26 cellular contexts compared by ENCODE assay signal in genomic region chr4:147349199-147349598, GRCh38.
DNase-seq lines count a peak whose midpoint lies in the region; ATAC-seq and TF ChIP-seq lines count a peak whose summit lies in the region.
"Had no signal": no experiment of that assay in that cellular context is flagged by ENCODE, and none has a peak within 500 bp of the region (broad histone marks: within the 10 kb centered on the region; RNA-seq: fewer than 3 reads in every experiment).

No MANE protein-coding gene starts in this region.

- H3K4me3 ChIP-seq in gastroesophageal sphincter (no peak overlapping the region), neuronal stem cell (ENCODE audit: low read length in 2 of 2) (no peak overlapping the region), SJCRH30 (no peak overlapping the region)
- H3K4me3 ChIP-seq: BLaER1, GM12878 had no signal

- H3K4me1 Mint-ChIP-seq in nephron = peaks cover 18% of the 10 kb centered on the region
- peaks cover 9% of the 10 kb centered on the region for H3K4me1 Mint-ChIP-seq in type B pancreatic cell (ENCODE audit: unreplicated experiment)
- H3K4me1 Mint-ChIP-seq: CD14-positive monocyte; CD4-positive, alpha-beta memory T cell; CD4-positive, CD25-positive, alpha-beta regulatory T cell; CD8-positive, alpha-beta memory T cell had no signal

- ATAC-seq in gastroesophageal sphincter (no peak), GM21528 (IDR thresholded peaks at IDR 0.05; ENCODE audit: low FRiP score, unreplicated experiment) (no peak)
- ATAC-seq: GM12878 had no signal

- no peaks in the 10 kb centered on the region for H3K27me3 ChIP-seq in gastroesophageal sphincter
- no peaks in the 10 kb centered on the region for H3K27me3 ChIP-seq in neuronal stem cell (ENCODE audit: control insufficient read depth in 3 of 3, insufficient read depth in 3 of 3, low read depth in 1 of 3, low read length in 3 of 3)
- no peaks in the 10 kb centered on the region for H3K27me3 ChIP-seq in SJCRH30
- H3K27me3 ChIP-seq: BE2C, BLaER1 had no signal

- DNase-seq in amniotic epithelial cell (ENCODE audit: low read depth) = peak; percentile 8
- DNase-seq in left kidney (ENCODE audit: low read depth, low spot score) = peak; percentile 35
- DNase-seq in type B pancreatic cell (ENCODE audit: extremely low spot score, unreplicated experiment) = no peak
- no peak for DNase-seq in neuronal stem cell (ENCODE audit: low spot score)
- DNase-seq in SJCRH30 = no peak
- DNase-seq: 8988T; ACHN; BE2C; C1 segment of cervical spinal cord; CD4-positive, alpha-beta memory T cell; CD4-positive, CD25-positive, alpha-beta regulatory T cell; CD8-positive, alpha-beta memory T cell; COR-L47; DMS 273 treated with DMSO at 0.1 percent for 48 hours; DMS153; DMS53; DMS79; DND-41; EL; GDM1 had no signal

- WGBS in gastroesophageal sphincter (ENCODE audit: low coverage in 1 of 2), 2 donors = 40% methylated on average over 2 of the region's 3 CpGs; no CpG with 5 or more reads in 1 of the 2 donors
- no CpG with 5 or more reads among the region's 3 CpGs for WGBS in neuronal stem cell (ENCODE audit: extremely low coverage in 2 of 2, insufficient read length in 2 of 2, insufficient replicate concordance in 1 of 2), 2 donors

- H3K79me1 ChIP-seq in neuronal stem cell (ENCODE audit: low read depth, low read length) = no peaks in the 10 kb centered on the region

- H2BK12ac ChIP-seq in neuronal stem cell (ENCODE audit: low read length) = no peak overlapping the region

- TF ChIP-seq EP300 in gastroesophageal sphincter (IDR thresholded peaks at IDR 0.05) = no peak

- H3K4me2 ChIP-seq in neuronal stem cell (ENCODE audit: insufficient read depth, low read length, poor library complexity, severe bottlenecking) = no peak overlapping the region
- H3K4me2 ChIP-seq: BLaER1 had no signal

- H3K36me3 Mint-ChIP-seq in nephron (ENCODE audit: low read depth) (no peaks in the 10 kb centered on the region), type B pancreatic cell (no peaks in the 10 kb centered on the region)
- H3K36me3 Mint-ChIP-seq: CD14-positive monocyte; CD4-positive, alpha-beta memory T cell; CD4-positive, CD25-positive, alpha-beta regulatory T cell; CD8-positive, alpha-beta memory T cell had no signal

- no peak overlapping the region for H4K91ac ChIP-seq in neuronal stem cell (ENCODE audit: low read depth, low read length, poor library complexity)

- H2AFZ ChIP-seq in neuronal stem cell (ENCODE audit: low read length) = no peak overlapping the region

- peak overlapping the region; percentile 78 to 92 (median 84) for H3K27ac Mint-ChIP-seq in nephron
- peak overlapping the region; percentile 61 for H3K27ac Mint-ChIP-seq in type B pancreatic cell
- H3K27ac Mint-ChIP-seq: CD14-positive monocyte; CD4-positive, alpha-beta memory T cell; CD4-positive, CD25-positive, alpha-beta regulatory T cell; CD8-positive, alpha-beta memory T cell had no signal

- no peak for TF ChIP-seq CTCF in nephron (IDR thresholded peaks at IDR 0.05; ENCODE audit: unreplicated experiment in 3 of 3)
- TF ChIP-seq CTCF in type B pancreatic cell (conservative IDR thresholded peaks at IDR 0.05) = no peak
- no peak for TF ChIP-seq CTCF in gastroesophageal sphincter (IDR thresholded peaks at IDR 0.05)

- H3K23ac ChIP-seq in neuronal stem cell (ENCODE audit: low read depth, low read length, poor library complexity) = no peak overlapping the region

- H3K4me3 Mint-ChIP-seq in nephron (no peak overlapping the region), type B pancreatic cell (peak overlapping the region; percentile 12)
- H3K4me3 Mint-ChIP-seq: CD14-positive monocyte; CD4-positive, alpha-beta memory T cell; CD8-positive, alpha-beta memory T cell had no signal

- no peak overlapping the region for H3K14ac ChIP-seq in neuronal stem cell (ENCODE audit: low read length)

- no peak overlapping the region for H2AK5ac ChIP-seq in neuronal stem cell (ENCODE audit: low read depth, low read length)

- H3K9me3 ChIP-seq in gastroesophageal sphincter (no peaks in the 10 kb centered on the region), neuronal stem cell (replicated peaks in 1 of 2; ENCODE audit: control insufficient read depth in 2 of 2, insufficient read depth in 1 of 2, low read depth in 1 of 2, low read length in 2 of 2) (no peaks in the 10 kb centered on the region), SJCRH30 (replicated peaks) (no peaks in the 10 kb centered on the region)
- H3K9me3 ChIP-seq: BE2C, BLaER1 had no signal

- H3K9ac ChIP-seq in neuronal stem cell (ENCODE audit: low read depth, low read length, poor library complexity) = no peak overlapping the region
- H3K9ac ChIP-seq: BLaER1 had no signal

- H2BK15ac ChIP-seq in neuronal stem cell (ENCODE audit: low read length) = no peak overlapping the region

- H3K27ac ChIP-seq in gastroesophageal sphincter (no peak overlapping the region), neuronal stem cell (replicated peaks; ENCODE audit: low read length) (no peak overlapping the region), SJCRH30 (no peak overlapping the region)
- H3K27ac ChIP-seq: BLaER1 had no signal

- H3K18ac ChIP-seq in neuronal stem cell (ENCODE audit: low read length) = no peak overlapping the region

- no peak for TF ChIP-seq POLR2A in gastroesophageal sphincter (IDR thresholded peaks at IDR 0.05)

- no peak overlapping the region for H3K4ac ChIP-seq in neuronal stem cell (ENCODE audit: low read length)

- H3K9me3 Mint-ChIP-seq in nephron (no peaks in the 10 kb centered on the region), type B pancreatic cell (peaks cover 6% of the 10 kb centered on the region)

- H3K27me3 Mint-ChIP-seq in nephron (ENCODE audit: low read depth) (no peaks in the 10 kb centered on the region), type B pancreatic cell (no peaks in the 10 kb centered on the region)
- H3K27me3 Mint-ChIP-seq: CD4-positive, alpha-beta memory T cell; CD4-positive, CD25-positive, alpha-beta regulatory T cell had no signal

- H2BK120ac ChIP-seq in neuronal stem cell (ENCODE audit: low read depth, low read length) = no peak overlapping the region

- H3K36me3 ChIP-seq in gastroesophageal sphincter (no peaks in the 10 kb centered on the region), neuronal stem cell (replicated peaks in 1 of 2; ENCODE audit: control insufficient read depth in 2 of 2, insufficient read depth in 2 of 2, low read length in 2 of 2) (no peaks in the 10 kb centered on the region), SJCRH30 (no peaks in the 10 kb centered on the region)
- H3K36me3 ChIP-seq: BE2C, BLaER1 had no signal

- no peak overlapping the region for H2BK5ac ChIP-seq in neuronal stem cell (ENCODE audit: low read length)

- no peak overlapping the region for H4K8ac ChIP-seq in neuronal stem cell (ENCODE audit: low read depth, low read length)

- no peaks in the 10 kb centered on the region for H3K4me1 ChIP-seq in gastroesophageal sphincter
- no peaks in the 10 kb centered on the region for H3K4me1 ChIP-seq in neuronal stem cell (ENCODE audit: control insufficient read depth in 2 of 2, insufficient read depth in 1 of 2, low read depth in 1 of 2, low read length in 2 of 2)
- no peaks in the 10 kb centered on the region for H3K4me1 ChIP-seq in SJCRH30
- H3K4me1 ChIP-seq: BLaER1 had no signal

Comparison
In these comparisons a context has a peak if more than half of its experiments do, and no peak if none do; other contexts are left out.
1. DNase-seq: peak in amniotic epithelial cell (single experiment) and left kidney (single experiment); none in type B pancreatic cell (single experiment), neuronal stem cell (single experiment) and SJCRH30 (0 of 2).